23 cellular contexts compared by ENCODE assay signal in the genomic region with DNA sequence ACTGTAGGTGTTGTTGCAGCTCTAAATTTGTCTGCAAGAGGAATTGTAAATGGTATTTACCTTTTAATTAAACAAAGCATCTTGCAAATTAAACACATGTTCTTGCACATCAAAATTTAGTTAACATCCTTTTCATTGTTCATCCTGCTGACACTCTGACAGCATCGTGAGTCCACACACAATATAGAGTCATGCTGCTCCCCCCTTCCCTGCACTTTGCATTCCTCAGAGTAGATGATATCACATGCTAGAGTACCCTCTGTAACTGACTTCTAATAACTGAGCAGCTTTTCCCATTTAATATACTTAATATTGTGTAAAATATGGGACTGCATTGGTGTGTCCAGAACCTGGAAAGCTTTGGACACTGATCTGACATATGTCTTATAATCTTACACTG.
"Had no signal": no experiment of that assay in that cellular context is flagged by ENCODE, and none has a peak within 500 bp of the region (broad histone marks: within the 10 kb centered on the region; RNA-seq: fewer than 3 reads in every experiment).

No MANE protein-coding gene starts in this region.

- ATAC-seq: activated CD4-positive, alpha-beta T cell treated with anti-CD3 and anti-CD28 coated beads for 36 hours; activated CD8-positive, alpha-beta memory T cell treated with anti-CD3 and anti-CD28 coated beads, Interleukin-2, amount 10 ng/mL, durations not matched to agents 7 days and 5 days; activated T-cell treated with anti-CD3 and anti-CD28 coated beads, Interleukin-2, amount 50 U/mL, for 4 hours; natural killer cell treated with Interleukin-12 subunit alpha and Interleukin-12 subunit beta and Interleukin-15 and Interleukin-18, amount 100 ng/mL, for 72 hours had no signal

- H3K27ac ChIP-seq: adrenal gland, esophagus muscularis mucosa, right atrium auricular region, skin epidermis, tibial artery, uterus, WERI-Rb-1 had no signal

- DNase-seq: activated CD4-positive, alpha-beta memory T cell treated with anti-CD3 and anti-CD28 coated beads for 36 hours; activated CD4-positive, alpha-beta T cell treated with anti-CD3 and anti-CD28 coated beads for 36 hours; activated CD8-positive, alpha-beta memory T cell treated with anti-CD3 and anti-CD28 coated beads, Interleukin-2, amount 10 ng/mL, durations not matched to agents 7 days and 5 days; activated effector memory CD4-positive, alpha-beta T cell treated with Interleukin-2 at 50 U/mL for 16 hours; activated T-cell treated with anti-CD3 and anti-CD28 coated beads, Interleukin-2, amount 50 U/mL, for 4 hours; adrenal gland; caudate nucleus; hippocampal formation; kidney glomerular epithelial cell; mesendoderm; nucleus accumbens; stimulated activated CD4-positive, alpha-beta T cell treated with anti-CD3 and anti-CD28 coated beads, Interleukin-4, amount 100 ng/mL, for 24 hours; stimulated activated naive CD4-positive, alpha-beta T cell; tibial artery; uterus; WERI-Rb-1 had no signal

- H3K27ac Mint-ChIP-seq: activated CD4-positive, alpha-beta memory T cell treated with anti-CD3 and anti-CD28 coated beads for 36 hours; activated CD4-positive, alpha-beta T cell treated with anti-CD3 and anti-CD28 coated beads for 36 hours; activated CD8-positive, alpha-beta memory T cell treated with anti-CD3 and anti-CD28 coated beads, Interleukin-2, amount 10 ng/mL, durations not matched to agents 7 days and 5 days; activated naive CD4-positive, alpha-beta T cell treated with anti-CD3 and anti-CD28 coated beads, Interleukin-2, amount 50 U/mL, for 24 hours; natural killer cell treated with Interleukin-12 subunit alpha and Interleukin-12 subunit beta and Interleukin-15 and Interleukin-18, amount 100 ng/mL, for 72 hours had no signal

- FAIRE-seq: colon, endometrium had no signal

- H3K9me3 Mint-ChIP-seq: activated CD4-positive, alpha-beta memory T cell treated with anti-CD3 and anti-CD28 coated beads for 36 hours; activated naive CD4-positive, alpha-beta T cell treated with anti-CD3 and anti-CD28 coated beads, Interleukin-2, amount 50 U/mL, for 24 hours; activated T-cell treated with anti-CD3 and anti-CD28 coated beads, Interleukin-2, amount 50 U/mL, for 4 hours; natural killer cell treated with Interleukin-12 subunit alpha and Interleukin-12 subunit beta and Interleukin-15 and Interleukin-18, amount 100 ng/mL, for 72 hours had no signal

- H3K36me3 ChIP-seq: adrenal gland, esophagus muscularis mucosa, right atrium auricular region, tibial artery, uterus, WERI-Rb-1 had no signal

- H3K9me3 ChIP-seq: adrenal gland, esophagus muscularis mucosa, right atrium auricular region, tibial artery, uterus had no signal

- H3K36me3 Mint-ChIP-seq: activated CD4-positive, alpha-beta memory T cell treated with anti-CD3 and anti-CD28 coated beads for 36 hours; activated CD8-positive, alpha-beta memory T cell treated with anti-CD3 and anti-CD28 coated beads, Interleukin-2, amount 10 ng/mL, durations not matched to agents 7 days and 5 days; activated naive CD4-positive, alpha-beta T cell treated with anti-CD3 and anti-CD28 coated beads, Interleukin-2, amount 50 U/mL, for 24 hours; natural killer cell treated with Interleukin-12 subunit alpha and Interleukin-12 subunit beta and Interleukin-15 and Interleukin-18, amount 100 ng/mL, for 72 hours had no signal

- H3K4me1 ChIP-seq: adrenal gland, esophagus muscularis mucosa, right atrium auricular region, tibial artery, uterus had no signal

- H3K4me3 Mint-ChIP-seq: activated CD4-positive, alpha-beta memory T cell treated with anti-CD3 and anti-CD28 coated beads for 36 hours; activated CD4-positive, alpha-beta T cell treated with anti-CD3 and anti-CD28 coated beads for 36 hours; activated CD8-positive, alpha-beta memory T cell treated with anti-CD3 and anti-CD28 coated beads, Interleukin-2, amount 10 ng/mL, durations not matched to agents 7 days and 5 days; activated naive CD4-positive, alpha-beta T cell treated with anti-CD3 and anti-CD28 coated beads, Interleukin-2, amount 50 U/mL, for 24 hours; activated T-cell treated with anti-CD3 and anti-CD28 coated beads, Interleukin-2, amount 50 U/mL, for 4 hours; natural killer cell treated with Interleukin-12 subunit alpha and Interleukin-12 subunit beta and Interleukin-15 and Interleukin-18, amount 100 ng/mL, for 72 hours had no signal

- H3K4me3 ChIP-seq: adrenal gland, esophagus muscularis mucosa, right atrium auricular region, skin epidermis, tibial artery, uterus had no signal

- H3K4me1 Mint-ChIP-seq: activated CD4-positive, alpha-beta T cell treated with anti-CD3 and anti-CD28 coated beads for 36 hours had no signal

- H3K27me3 ChIP-seq: right atrium auricular region, uterus had no signal
